Comparison of ENCODE assay signal across 8 cellular contexts in the genomic region with DNA sequence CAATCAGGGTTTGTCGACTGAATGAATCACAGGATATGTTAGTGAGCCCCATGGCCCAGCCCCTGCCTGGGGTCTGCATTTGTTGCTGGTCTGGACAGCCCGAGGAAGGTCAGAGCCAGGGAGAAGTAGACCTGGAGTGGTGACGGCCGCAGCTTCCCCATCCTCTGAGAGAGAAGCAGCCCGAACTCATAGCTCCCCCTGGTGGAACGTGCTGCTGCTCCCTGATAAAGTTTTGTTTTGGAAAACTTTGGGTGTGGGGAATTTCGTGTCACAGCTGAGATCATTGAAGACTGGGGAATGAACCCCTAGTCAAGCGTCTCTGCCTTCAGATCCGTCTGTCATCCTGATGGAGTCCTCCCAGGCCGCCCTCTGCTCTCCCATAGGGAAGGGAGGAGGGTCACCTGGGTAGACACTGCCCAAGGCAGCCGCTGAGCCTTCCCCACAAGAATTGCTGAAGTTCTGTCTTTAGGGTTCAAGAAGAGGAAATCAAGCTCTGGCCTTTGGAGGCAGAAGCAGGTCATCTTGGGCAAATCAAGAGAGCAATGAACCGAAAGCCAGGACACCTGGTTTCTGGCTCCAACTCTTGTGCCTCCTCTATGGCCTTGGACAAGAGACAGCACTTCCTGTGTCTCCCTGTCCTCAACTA.
DNase-seq lines count a peak whose midpoint lies in the region; ATAC-seq, FAIRE-seq and TF ChIP-seq lines count a peak whose summit lies in the region.

No MANE protein-coding gene starts in this region.

- H3K27me3 ChIP-seq in ascending aorta: no peaks in the 10 kb centered on the region
- H3K27me3 ChIP-seq in aorta (ENCODE audit: control insufficient read depth in 1 of 2, insufficient read depth in 2 of 2, low read length in 1 of 2): no peaks in the 10 kb centered on the region

- no peak overlapping the region for H3K4me3 Mint-ChIP-seq in activated T-cell treated with anti-CD3 and anti-CD28 coated beads, Interleukin-2, amount 50 U/mL, for 24 hours

- H3K4me3 ChIP-seq in ascending aorta: no peak overlapping the region
- H3K4me3 ChIP-seq in aorta (ENCODE audit: low read length in 2 of 2): no peak overlapping the region

- peaks cover 35% of the 10 kb centered on the region for H3K27me3 Mint-ChIP-seq in activated T-cell treated with anti-CD3 and anti-CD28 coated beads, Interleukin-2, amount 50 U/mL, for 24 hours

- TF ChIP-seq CTCF in D721Med (IDR thresholded peaks at IDR 0.05; ENCODE audit: insufficient read depth, missing control alignments) (peak; percentile 61), ascending aorta (IDR thresholded peaks at IDR 0.05) (peak; percentile 28 to 58 (median 38))

- no peaks in the 10 kb centered on the region for H3K36me3 Mint-ChIP-seq in activated T-cell treated with anti-CD3 and anti-CD28 coated beads, Interleukin-2, amount 50 U/mL, for 24 hours (ENCODE audit: low read depth)

- no peaks in the 10 kb centered on the region for H3K9me3 Mint-ChIP-seq in activated T-cell treated with anti-CD3 and anti-CD28 coated beads, Interleukin-2, amount 50 U/mL, for 24 hours

- H3K36me3 ChIP-seq in ascending aorta: peaks cover 9 to 14% of the 10 kb centered on the region in 2 donors
- peaks cover 2 to 6% of the 10 kb centered on the region in 2 donors for H3K36me3 ChIP-seq in aorta (ENCODE audit: control insufficient read depth in 1 of 2, insufficient read depth in 2 of 2, low read length in 1 of 2)

- no peaks in the 10 kb centered on the region for H3K4me1 Mint-ChIP-seq in activated T-cell treated with anti-CD3 and anti-CD28 coated beads, Interleukin-2, amount 50 U/mL, for 24 hours (ENCODE audit: low read depth)

- 55% methylated on average over 12 of the region's 12 CpGs for WGBS in aorta, 2 donors

- intact Hi-C loops in ascending aorta (cut with DNase I) (loop anchor here (2.0 kb wide), 1 partner anchor 15 kb away; no protein-coding TSS in a partner anchor), aorta (cut with DNase I) (no loop called here)

- FAIRE-seq in D721Med (lab: Jason Lieb, UNC): no peak

- no peaks in the 10 kb centered on the region for H3K9me3 ChIP-seq in ascending aorta
- H3K9me3 ChIP-seq in aorta (ENCODE audit: control insufficient read depth, low read length): no peaks in the 10 kb centered on the region

- no peak overlapping the region for H3K27ac ChIP-seq in ascending aorta
- no peak overlapping the region for H3K27ac ChIP-seq in aorta (ENCODE audit: low read depth in 1 of 2, low read length in 2 of 2)

- H3K4me1 ChIP-seq in ascending aorta (no peaks in the 10 kb centered on the region), aorta (ENCODE audit: control insufficient read depth in 1 of 2, insufficient read depth in 2 of 2, low read length in 2 of 2) (no peaks in the 10 kb centered on the region)

- DNase-seq in D721Med (ENCODE audit: insufficient read length, low spot score) (no peak), HuH-7 (ENCODE audit: low spot score) (peak; percentile 69), ascending aorta (ENCODE audit: low spot score in 2 of 2) (peak in 1 of 2 donors; percentile 63), iris pigment epithelial cell (ENCODE audit: low read depth) (peak; percentile 40), aorta (peak; percentile 74 to 76), cerebellar cortex (ENCODE audit: low spot score) (no peak)
- no peak for DNase-seq in activated T-cell treated with anti-CD3 and anti-CD28 coated beads, Interleukin-2, amount 50 U/mL, for 24 hours

- no peak overlapping the region for H3K27ac Mint-ChIP-seq in activated T-cell treated with anti-CD3 and anti-CD28 coated beads, Interleukin-2, amount 50 U/mL, for 24 hours

- ATAC-seq in aorta (ENCODE audit: low FRiP score): peak; percentile 50
- no peak for ATAC-seq in HG03460 (IDR thresholded peaks at IDR 0.05; ENCODE audit: unreplicated experiment)

Comparison
In these comparisons a context has a peak if more than half of its experiments do, and no peak if none do; other contexts are left out.
1. DNase-seq: peak in HuH-7 (single experiment), iris pigment epithelial cell (single experiment) and aorta (2 of 2); none in D721Med (single experiment), activated T-cell treated with anti-CD3 and anti-CD28 coated beads, Interleukin-2, amount 50 U/mL, for 24 hours (single experiment) and cerebellar cortex (single experiment).